ENCODE assay signal across 1 cellular context in genomic region chr19:41367848-41368301, GRCh38.
TF ChIP-seq lines count a peak whose summit lies in the region.

No MANE protein-coding gene starts in this region.

TF ChIP-seq in K562, 482 proteins besides CTCF, POLR2A, EP300 and RAD21 (continued from another document and continues in another):
- no peak for TF ChIP-seq NR0B1 (IDR thresholded peaks at IDR 0.05; ENCODE audit: partially characterized antibody)
- TF ChIP-seq U2AF2 (optimal IDR thresholded peaks at IDR 0.05; ENCODE audit: low read depth, low read length) = no peak
- peak; percentile 22; the same call in 1 of the 2 replicates for TF ChIP-seq ZNF384 (IDR thresholded peaks at IDR 0.05; ENCODE audit: low read depth, low read length)
- 0 out of 2 replicates have a peak, but pooled peaks have one; percentile 21 for TF ChIP-seq TAL1 (IDR thresholded peaks at IDR 0.05)
- TF ChIP-seq ZNF668 (CRISPR knock-in tag; IDR thresholded peaks at IDR 0.05) = no peak
- no peak for TF ChIP-seq BMI1 (IDR thresholded peaks at IDR 0.05; ENCODE audit: low read length)
- TF ChIP-seq HDAC8 (tag; IDR thresholded peaks at IDR 0.05) = no peak
- no peak for TF ChIP-seq CSDE1 (IDR thresholded peaks at IDR 0.05)
- no peak for TF ChIP-seq ZFPM2 (CRISPR knock-in tag; IDR thresholded peaks at IDR 0.05)
- peak; percentile 96 for TF ChIP-seq FOSL1 (tag; conservative IDR thresholded peaks at IDR 0.05)
- TF ChIP-seq SP2 (IDR thresholded peaks at IDR 0.05; ENCODE audit: extremely low read depth, low read depth, low read length, poor library complexity, severe bottlenecking) = no peak
- TF ChIP-seq CBFA2T3 (IDR thresholded peaks at IDR 0.05) = peak; percentile 64
- no peak for TF ChIP-seq KDM4B (IDR thresholded peaks at IDR 0.05; ENCODE audit: borderline replicate concordance in 2 of 2, low read depth in 1 of 2)
- no peak for TF ChIP-seq CHAMP1 (IDR thresholded peaks at IDR 0.05)
- TF ChIP-seq AFF1 (IDR thresholded peaks at IDR 0.05; ENCODE audit: low read depth in 1 of 2, partially characterized antibody in 2 of 2) = no peak
- no peak for TF ChIP-seq ILF3 (IDR thresholded peaks at IDR 0.05; ENCODE audit: borderline replicate concordance)
- TF ChIP-seq SMARCC2 (IDR thresholded peaks at IDR 0.05; ENCODE audit: low read depth) = peak; percentile 87
- TF ChIP-seq KLF16 (IDR thresholded peaks at IDR 0.05) = no peak
- 0 out of 2 replicates have a peak, but pooled peaks have one; percentile 19 for TF ChIP-seq ARID4B (CRISPR knock-in tag; IDR thresholded peaks at IDR 0.05)
- TF ChIP-seq ZHX1 (conservative IDR thresholded peaks at IDR 0.05; ENCODE audit: low read length) = no peak
- no peak for TF ChIP-seq E2F4 (CRISPR knock-in tag; IDR thresholded peaks at IDR 0.05; ENCODE audit: low read depth)
- TF ChIP-seq NR2C2 (CRISPR knock-in tag; IDR thresholded peaks at IDR 0.05) = no peak
- TF ChIP-seq NR2C2 (tag; IDR thresholded peaks at IDR 0.05) = peak; percentile 71
- TF ChIP-seq ZFP36 (IDR thresholded peaks at IDR 0.05; ENCODE audit: low read depth, low read length, partially characterized antibody) = no peak
- TF ChIP-seq CHD2 (IDR thresholded peaks at IDR 0.05; ENCODE audit: low read depth, low read length) = no peak
- TF ChIP-seq KLF13 (tag; IDR thresholded peaks at IDR 0.05; ENCODE audit: borderline replicate concordance, low read depth) = no peak
- no peak for TF ChIP-seq ZNF398 (CRISPR knock-in tag; IDR thresholded peaks at IDR 0.05)
- TF ChIP-seq ZNF639 (CRISPR knock-in tag; conservative IDR thresholded peaks at IDR 0.05 in 1 of 2, IDR thresholded peaks at IDR 0.05 in 1 of 2) = peak in 1 of 2 experiments; percentile 78; a peak in 2 of 4 replicates
- no peak for TF ChIP-seq ZNF511 (CRISPR knock-in tag; IDR thresholded peaks at IDR 0.05)
- TF ChIP-seq HDGF (IDR thresholded peaks at IDR 0.05) = no peak
- TF ChIP-seq ETV1 (tag; conservative IDR thresholded peaks at IDR 0.05; ENCODE audit: low read depth) = no peak
- no peak for TF ChIP-seq XRCC4 (IDR thresholded peaks at IDR 0.05; ENCODE audit: extremely low read depth, insufficient read depth, insufficient read length)
- TF ChIP-seq MYC (IDR thresholded peaks at IDR 0.05; ENCODE audit: low read depth, low read length) = 0 out of 2 replicates have a peak, but pooled peaks have one; percentile 31
- TF ChIP-seq MYC (CRISPR knock-in tag; IDR thresholded peaks at IDR 0.05; ENCODE audit: borderline replicate concordance, low read depth) = no peak
- no peak for TF ChIP-seq POU5F1 (IDR thresholded peaks at IDR 0.05; ENCODE audit: borderline replicate concordance, low read depth, low read length, partially characterized antibody)
- no peak for TF ChIP-seq CC2D1A (IDR thresholded peaks at IDR 0.05)
- no peak for TF ChIP-seq ZNF696 (CRISPR knock-in tag; conservative IDR thresholded peaks at IDR 0.05)
- TF ChIP-seq THRAP3 (IDR thresholded peaks at IDR 0.05; ENCODE audit: borderline replicate concordance) = no peak
- no peak for TF ChIP-seq ZNF282 (CRISPR knock-in tag; IDR thresholded peaks at IDR 0.05)
- TF ChIP-seq SPI1 (IDR thresholded peaks at IDR 0.05; ENCODE audit: borderline replicate concordance, low read depth, low read length) = peak; percentile 80
- no peak for TF ChIP-seq SMAD3 (CRISPR knock-in tag; conservative IDR thresholded peaks at IDR 0.05)
